ENCODE assay signal across 22 cellular contexts in the genomic region with DNA sequence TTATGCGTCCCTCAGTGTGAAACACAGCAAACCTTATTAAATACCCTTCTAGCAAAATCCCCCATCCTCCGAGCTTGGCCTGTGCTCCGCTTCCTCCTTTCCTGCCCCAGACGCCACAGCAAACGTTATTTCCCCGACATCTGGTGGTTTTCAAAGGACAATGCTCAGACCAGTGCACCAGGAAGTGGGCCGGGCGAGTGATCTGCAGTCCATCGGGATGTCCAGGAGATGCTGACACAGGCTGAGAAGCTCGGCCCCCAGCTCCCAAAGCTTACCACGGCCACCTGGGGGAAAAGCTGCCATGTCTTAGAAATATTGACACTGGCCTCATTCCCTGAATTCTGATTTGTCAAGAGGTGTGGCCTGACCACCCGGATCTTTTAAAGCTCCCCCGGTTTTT.
"Had no signal": no experiment of that assay in that cellular context is flagged by ENCODE, and none has a peak within 500 bp of the region (broad histone marks: within the 10 kb centered on the region; RNA-seq: fewer than 3 reads in every experiment).

No MANE protein-coding gene starts in this region.

- H3K27ac ChIP-seq: coronary artery, dorsolateral prefrontal cortex, esophagus muscularis mucosa, foreskin keratinocyte, gastroesophageal sphincter, heart left ventricle, hepatocyte, left lung, lower lobe of right lung had no signal

- H3K4me2 ChIP-seq: hepatocyte had no signal

- H3K4me1 ChIP-seq: esophagus muscularis mucosa, foreskin keratinocyte, gastroesophageal sphincter, heart left ventricle, left lung, lower lobe of right lung had no signal

- H3K27me3 ChIP-seq: dorsolateral prefrontal cortex, foreskin keratinocyte, heart left ventricle, hepatocyte, left lung had no signal

- H3K9me3 ChIP-seq: esophagus muscularis mucosa, gastroesophageal sphincter, heart left ventricle, left lung, lower lobe of right lung had no signal

- H2AFZ ChIP-seq: hepatocyte had no signal

- FAIRE-seq: colon, endothelial cell of umbilical vein, frontal cortex had no signal

- H3K36me3 ChIP-seq: esophagus muscularis mucosa, gastroesophageal sphincter, heart left ventricle, left lung, lower lobe of right lung had no signal

- DNase-seq: dermis blood vessel endothelial cell; dorsolateral prefrontal cortex; effector CD4-positive, alpha-beta T cell; effector memory CD4-positive, alpha-beta T cell; foreskin keratinocyte; heart left ventricle; hypothalamus; immature natural killer cell; islet precursor cell; left cardiac atrium; left lung; left ventricle myocardium superior; lower lobe of right lung; mesenchymal stem cell; midbrain had no signal

- H3K4me3 ChIP-seq: coronary artery, dorsolateral prefrontal cortex, esophagus muscularis mucosa, gastroesophageal sphincter, heart left ventricle, hepatocyte, left lung, lower lobe of right lung had no signal
